In the genomic region with DNA sequence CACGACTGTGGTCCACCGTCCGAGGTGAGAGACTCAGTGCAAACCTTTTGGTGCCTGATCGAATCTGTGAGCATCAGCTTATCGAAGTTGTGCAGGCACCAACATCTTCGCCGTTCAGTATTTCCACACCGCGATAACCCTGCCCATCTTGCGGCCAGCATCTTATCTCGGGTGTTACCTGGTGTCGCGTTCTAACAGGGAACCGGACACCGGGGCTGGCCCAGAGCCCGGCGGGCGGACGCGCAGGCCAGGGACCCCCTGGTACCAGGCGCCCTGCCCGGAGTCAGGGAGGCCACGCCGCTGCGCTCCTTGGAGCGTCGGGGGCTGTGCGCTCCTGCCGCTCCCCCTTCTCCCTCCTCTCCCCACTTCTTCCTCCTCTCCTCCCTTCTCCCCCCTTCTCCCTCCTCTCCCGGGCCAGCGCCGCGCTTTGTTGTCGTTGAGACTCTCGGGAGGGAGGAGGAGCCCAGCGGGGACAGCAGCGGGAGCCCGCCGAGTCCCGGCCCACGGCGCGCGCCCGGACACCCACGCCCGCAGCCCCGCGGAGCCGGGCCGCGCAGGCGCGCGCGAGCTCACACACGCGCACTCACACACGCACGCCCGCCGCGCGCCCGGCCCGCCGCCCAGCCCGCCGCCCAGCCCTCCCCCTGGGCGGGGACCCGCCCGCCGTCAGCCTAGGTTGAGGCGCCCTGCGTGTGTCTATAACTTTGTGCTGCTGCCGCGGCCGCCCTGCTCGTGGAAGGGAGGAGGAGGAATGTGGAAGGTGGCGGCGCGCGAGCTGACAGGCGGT, we compare ENCODE assay signal across 8 cellular contexts. TPM values are rescaled to one million over a fixed set of nuclear protein-coding genes. Genes with fewer than 3 reads are reported as not detected.
DNase-seq lines count a peak whose midpoint lies in the region; ATAC-seq and TF ChIP-seq lines count a peak whose summit lies in the region.

No MANE protein-coding gene starts in this region.

- no peaks in the 10 kb centered on the region for H3K9me3 ChIP-seq in duodenal mucosa (ENCODE audit: control insufficient read depth in 1 of 2, low read length in 2 of 2)
- H3K9me3 ChIP-seq in lower lobe of right lung = no peaks in the 10 kb centered on the region

- H3K9me3 Mint-ChIP-seq in activated CD4-positive, alpha-beta memory T cell treated with anti-CD3 and anti-CD28 coated beads, Interleukin-2, amount 10 ng/mL, durations not matched to agents 7 days and 5 days = no peaks in the 10 kb centered on the region

- ATAC-seq in GM19035 (IDR thresholded peaks at IDR 0.05; ENCODE audit: unreplicated experiment) (peak; percentile 49), HG03439 (IDR thresholded peaks at IDR 0.05; ENCODE audit: unreplicated experiment) (peak; percentile 42), lower lobe of right lung (peak; percentile 72 to 82)

- POLR2A ChIA-PET in activated CD4-positive, alpha-beta memory T cell treated with anti-CD3 and anti-CD28 coated beads, Interleukin-2, amount 10 ng/mL, durations not matched to agents 7 days and 5 days (lab: Charles Lee) = interaction anchor here (0.8 to 4.5 kb wide), 24 partner anchors 13 to 931 kb away, joined by 3 to 29 read pairs (median 6); a partner anchor contains a TSS

- peak overlapping the region; percentile 82 for H3K4me3 ChIP-seq in AG09309 (ENCODE audit: control insufficient read depth, low read depth, low read length)
- peak overlapping the region; percentile 89 to 90 for H3K4me3 ChIP-seq in duodenal mucosa (ENCODE audit: low read depth in 1 of 2, low read length in 2 of 2)
- peak overlapping the region; percentile 79 for H3K4me3 ChIP-seq in lower lobe of right lung

- peaks cover 15% of the 10 kb centered on the region for H3K36me3 Mint-ChIP-seq in activated CD4-positive, alpha-beta memory T cell treated with anti-CD3 and anti-CD28 coated beads, Interleukin-2, amount 10 ng/mL, durations not matched to agents 7 days and 5 days (ENCODE audit: low read depth)

- intact Hi-C loops in lower lobe of right lung (cut with DNase I) = no loop called here

- peak overlapping the region; percentile 97 for H3K4me3 Mint-ChIP-seq in activated CD4-positive, alpha-beta memory T cell treated with anti-CD3 and anti-CD28 coated beads, Interleukin-2, amount 10 ng/mL, durations not matched to agents 7 days and 5 days

- DNase-seq in AG09309 (ENCODE audit: low read depth) (peak; percentile 53), NCI-H82 treated with DMSO at 0.1 percent for 48 hours (lab: John Stamatoyannopoulos, UW; ENCODE audit: unreplicated experiment) (peak; percentile 57), lower lobe of right lung (peak; percentile 94)
- peak; percentile 90 for DNase-seq in activated CD4-positive, alpha-beta memory T cell treated with anti-CD3 and anti-CD28 coated beads, Interleukin-2, amount 10 ng/mL, durations not matched to agents 7 days and 5 days
- peak; percentile 73 to 77 (median 76) for DNase-seq in stimulated activated CD4-positive, alpha-beta T cell treated with anti-CD3 and anti-CD28 coated beads, TNF-alpha, amount 100 ng/mL, for 1 hour (ENCODE audit: low read depth in 3 of 3, low spot score in 1 of 3)

- peak overlapping the region; percentile 89 to 99 for H3K9ac ChIP-seq in duodenal mucosa (ENCODE audit: low read depth in 1 of 2, low read length in 2 of 2)

- H3K4me1 ChIP-seq in duodenal mucosa (ENCODE audit: control insufficient read depth in 1 of 2, insufficient read depth in 2 of 2, low read length in 2 of 2) (peaks cover 19 to 28% of the 10 kb centered on the region in 2 donors), lower lobe of right lung (peaks cover 39% of the 10 kb centered on the region)

- H3K27ac ChIP-seq in duodenal mucosa (ENCODE audit: low read depth, low read length) = peak overlapping the region; percentile 98
- peak overlapping the region; percentile 100 for H3K27ac ChIP-seq in lower lobe of right lung

- CTCF ChIA-PET in activated CD4-positive, alpha-beta memory T cell treated with anti-CD3 and anti-CD28 coated beads, Interleukin-2, amount 10 ng/mL, durations not matched to agents 7 days and 5 days (lab: Charles Lee) = interaction anchor here (1.1 to 1.7 kb wide), 5 partner anchors 17 to 364 kb away, joined by 3 to 6 read pairs (median 5); a partner anchor contains a TSS

- no peak for TF ChIP-seq CTCF in AG09309 (IDR thresholded peaks at IDR 0.05; ENCODE audit: control insufficient read depth, insufficient read depth, low read depth, low read length, missing control alignments)
- TF ChIP-seq CTCF in lower lobe of right lung (IDR thresholded peaks at IDR 0.05) = no peak

- H3K4me1 Mint-ChIP-seq in activated CD4-positive, alpha-beta memory T cell treated with anti-CD3 and anti-CD28 coated beads, Interleukin-2, amount 10 ng/mL, durations not matched to agents 7 days and 5 days = peaks cover 34% of the 10 kb centered on the region

- H3K36me3 ChIP-seq in duodenal mucosa (ENCODE audit: control insufficient read depth in 1 of 2, insufficient read depth in 2 of 2, low read length in 2 of 2) (no peaks in the 10 kb centered on the region), lower lobe of right lung (no peaks in the 10 kb centered on the region)

- peak overlapping the region; percentile 98 for H3K27ac Mint-ChIP-seq in activated CD4-positive, alpha-beta memory T cell treated with anti-CD3 and anti-CD28 coated beads, Interleukin-2, amount 10 ng/mL, durations not matched to agents 7 days and 5 days

- H3K27me3 ChIP-seq in duodenal mucosa (ENCODE audit: control insufficient read depth in 1 of 2, insufficient read depth in 2 of 2, low read length in 2 of 2) (no peaks in the 10 kb centered on the region), lower lobe of right lung (ENCODE audit: low read depth) (no peaks in the 10 kb centered on the region)

- peaks cover 19% of the 10 kb centered on the region for H3K27me3 Mint-ChIP-seq in activated CD4-positive, alpha-beta memory T cell treated with anti-CD3 and anti-CD28 coated beads, Interleukin-2, amount 10 ng/mL, durations not matched to agents 7 days and 5 days

RNA-seq across cellular contexts. Expression of a gene that starts 1.4 kb away (rescaled TPM):
- 10 to 100 TPM; 19.1 to 19.3 TPM for total RNA-seq in activated CD4-positive, alpha-beta memory T cell treated with anti-CD3 and anti-CD28 coated beads, Interleukin-2, amount 10 ng/mL, durations not matched to agents 7 days and 5 days
- 60.1 TPM for total RNA-seq in lower lobe of right lung

Comparison
In these comparisons a context has a peak if more than half of its experiments do, and no peak if none do; other contexts are left out.
1. Peak in every context shown above with its lines: DNase-seq, ATAC-seq, H3K4me3 ChIP-seq and H3K27ac ChIP-seq.